In genomic region chr7:149125864-149126661, GRCh38 we compare ENCODE assay signal across 8 cellular contexts. TPM values are rescaled to one million over a fixed set of nuclear protein-coding genes. Genes with fewer than 3 reads are reported as not detected.
DNase-seq lines count a peak whose midpoint lies in the region; ATAC-seq, FAIRE-seq and TF ChIP-seq lines count a peak whose summit lies in the region.

A gene with protein sequence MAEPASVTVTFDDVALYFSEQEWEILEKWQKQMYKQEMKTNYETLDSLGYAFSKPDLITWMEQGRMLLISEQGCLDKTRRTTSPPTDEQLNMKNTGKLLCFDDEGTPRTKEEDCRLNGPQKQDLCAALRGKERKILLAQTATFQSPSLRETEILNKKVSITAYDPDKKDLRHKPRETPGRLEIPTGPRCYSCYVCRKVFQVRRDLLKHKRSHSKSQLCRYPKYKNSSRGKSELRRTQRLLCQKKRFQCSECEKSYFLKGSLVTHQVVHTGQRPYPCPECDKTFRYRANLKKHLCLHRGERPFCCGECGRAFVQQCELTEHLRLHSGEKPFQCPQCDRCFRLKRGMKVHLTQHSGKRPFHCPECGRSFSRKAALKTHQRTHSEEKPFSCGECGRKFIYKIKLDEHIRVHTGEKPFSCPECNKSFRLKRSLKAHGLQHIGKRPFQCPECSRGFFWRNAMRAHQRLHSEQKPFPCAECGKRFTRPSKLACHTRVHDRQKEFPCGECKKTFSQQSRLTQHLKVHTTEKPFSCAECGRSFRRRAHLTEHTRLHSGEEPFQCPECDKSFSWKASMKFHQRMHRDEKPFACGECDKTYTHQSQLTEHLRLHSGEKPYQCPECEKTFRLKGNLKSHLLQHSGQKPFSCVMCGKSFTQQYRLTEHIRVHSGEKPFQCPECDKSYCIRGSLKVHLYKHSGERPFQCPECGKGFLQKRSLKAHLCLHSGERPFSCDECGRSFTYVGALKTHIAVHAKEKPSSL (minus strand): TSS chr7:149126324. CDS start chr7:149126213, 111 bp downstream.

- BruUV-seq in Calu3 (replicated peaks; lab: Mats Ljungman, UMichigan) = no TSS peak

- H3K27me3 Mint-ChIP-seq in Calu3 (ENCODE audit: unreplicated experiment) (no peaks in the 10 kb centered on the region), endodermal cell (ENCODE audit: insufficient read depth) (no peaks in the 10 kb centered on the region)

- intact Hi-C loops in Calu3 (cut with micrococcal nuclease; ENCODE audit: unreplicated experiment) = loop anchor here (2.0 to 5.0 kb wide), 2 partner anchors 19 to 71 kb away; partner anchors contain the start of gene ZNF282

- peak; percentile 87 for ATAC-seq in GM21381 (IDR thresholded peaks at IDR 0.05; ENCODE audit: unreplicated experiment)

- H3K4me3 ChIP-seq in endodermal cell (ENCODE audit: low read length) = peak within 1 kb of the TSS; percentile 88

- no peaks in the 10 kb centered on the region for H3K27me3 ChIP-seq in endodermal cell (ENCODE audit: control insufficient read depth, insufficient read depth, low read length, poor library complexity, severe bottlenecking)

- peaks cover 18% of the 10 kb centered on the region for H3K4me1 Mint-ChIP-seq in Calu3 (ENCODE audit: low read depth, unreplicated experiment)
- H3K4me1 Mint-ChIP-seq in endodermal cell = peaks cover 12% of the 10 kb centered on the region

- peaks cover 11% of the 10 kb centered on the region for H3K9me3 ChIP-seq in endodermal cell (ENCODE audit: control insufficient read depth, low read length)

- WGBS in endodermal cell (ENCODE audit: insufficient coverage in 1 of 2, insufficient read length in 1 of 2), 2 experiments = 0% methylated on average over 35 to 72 of the region's 72 CpGs

- CTCF ChIA-PET in Calu3 (lab: Charles Lee) = interaction anchor here (0.8 to 1.8 kb wide), 7 partner anchors 21 to 159 kb away, joined by 3 to 13 read pairs (median 3); partner anchors contain the start of genes ZNF398 and ZNF783

- peaks cover 11% of the 10 kb centered on the region for H3K36me3 ChIP-seq in endodermal cell (ENCODE audit: control insufficient read depth, insufficient read depth, low read length)

- peak within 1 kb of the TSS; percentile 82 for H3K4me3 Mint-ChIP-seq in Calu3 (ENCODE audit: low read depth, unreplicated experiment)
- H3K4me3 Mint-ChIP-seq in endodermal cell = peak within 1 kb of the TSS; percentile 97

- peak within 1 kb of the TSS; percentile 56 for H3K27ac ChIP-seq in endodermal cell (ENCODE audit: low read depth, low read length)

- DNase-seq in Calu3 (peak; percentile 96), HTR-8/SVneo (ENCODE audit: insufficient read length, low spot score) (peak; percentile 87), NOMO-1 treated with dmso at 0.1 percent for 144 hours (lab: John Stamatoyannopoulos, UW; ENCODE audit: unreplicated experiment) (peak; percentile 62), endodermal cell (peak; percentile 98), middle frontal gyrus (ENCODE audit: extremely low spot score, low spot score) (peak; percentile 84)
- DNase-seq in activated CD8-positive, alpha-beta memory T cell treated with anti-CD3 and anti-CD28 coated beads, Interleukin-2, amount 50 U/mL, for 24 hours (ENCODE audit: extremely low read depth) = peak; percentile 81
- DNase-seq in stimulated activated CD8-positive, alpha-beta memory T cell treated with anti-CD3 and anti-CD28 coated beads, Interleukin-2, amount 100 ng/mL, for 48 hours (ENCODE audit: low read depth in 2 of 2) = peak; percentile 91 to 97

- H3K9ac ChIP-seq in endodermal cell (ENCODE audit: extremely low read depth, low read length, poor library complexity, severe bottlenecking) = peak within 1 kb of the TSS; percentile 89

- FAIRE-seq in HTR-8/SVneo (lab: Jason Lieb, UNC) = no peak

- H3K27ac Mint-ChIP-seq in Calu3 (ENCODE audit: unreplicated experiment) (peak within 1 kb of the TSS; percentile 77), endodermal cell (peak within 1 kb of the TSS; percentile 98)

- TF ChIP-seq CTCF in Calu3 (IDR thresholded peaks at IDR 0.05; ENCODE audit: unreplicated experiment) = peak; percentile 91
- peak; percentile 97 for TF ChIP-seq CTCF in endodermal cell (conservative IDR thresholded peaks at IDR 0.05)

- H3K9me3 Mint-ChIP-seq in Calu3 (ENCODE audit: low read depth, unreplicated experiment) = peaks cover 3% of the 10 kb centered on the region
- H3K9me3 Mint-ChIP-seq in endodermal cell = peaks cover 17% of the 10 kb centered on the region

- no peaks in the 10 kb centered on the region for H3K4me1 ChIP-seq in endodermal cell (ENCODE audit: control insufficient read depth, insufficient read depth, low read length)

- H3K36me3 Mint-ChIP-seq in Calu3 (ENCODE audit: insufficient read depth, unreplicated experiment) = peaks cover 46% of the 10 kb centered on the region
- H3K36me3 Mint-ChIP-seq in endodermal cell (ENCODE audit: low read depth) = peaks cover 18% of the 10 kb centered on the region

RNA-seq across cellular contexts. Expression of the gene that starts here (rescaled TPM):
- total RNA-seq in Calu3 (2022) = 1.0 and 1.5 TPM in 2 replicates
- total RNA-seq in endodermal cell = 1 to 10 TPM; 2.1 to 2.7 TPM
- 2.8 TPM for polyA plus RNA-seq in endodermal cell (2013, experiment 1 of 2)
- 2.7 TPM for polyA plus RNA-seq in endodermal cell (2013, experiment 2 of 2)

Comparison
In these comparisons a context has a peak if more than half of its experiments do, and no peak if none do; other contexts are left out.
1. Peak in every context shown above with its lines: DNase-seq, ATAC-seq, H3K4me3 ChIP-seq and H3K27ac ChIP-seq.